1 cellular context compared by ENCODE assay signal in the genomic region with DNA sequence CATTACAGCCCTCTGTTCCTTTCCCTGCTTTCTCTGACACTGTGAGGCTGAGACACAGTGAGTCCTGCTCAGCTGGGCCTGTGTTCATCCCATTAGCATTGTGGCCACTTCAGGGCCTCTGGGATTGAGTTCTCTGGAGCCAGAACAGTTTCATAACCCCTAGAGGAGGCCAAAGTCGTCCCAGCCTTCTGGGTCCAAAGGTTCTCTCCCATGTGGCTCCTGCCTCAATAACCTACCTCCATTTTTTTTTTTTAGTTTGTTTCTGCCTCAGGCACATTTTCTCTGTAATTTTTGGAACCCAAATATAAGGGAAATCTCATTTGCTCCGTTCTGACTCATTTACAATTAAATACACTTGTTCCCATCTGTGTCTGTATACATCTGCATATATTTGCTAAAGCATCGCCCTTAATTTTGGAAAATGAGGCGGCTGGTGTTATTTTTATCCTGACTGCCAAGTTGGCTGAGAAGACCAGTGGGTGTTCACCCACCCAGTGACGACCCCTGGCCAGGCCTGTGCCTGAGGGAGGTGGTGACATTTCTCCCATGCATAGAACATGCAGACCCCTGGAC.
TF ChIP-seq lines count a peak whose summit lies in the region.

No MANE protein-coding gene starts in this region.

TF ChIP-seq in HepG2, 621 proteins besides CTCF, POLR2A, EP300 and RAD21 (continued from another document and continues in another):
- TF ChIP-seq, protein P1, sequence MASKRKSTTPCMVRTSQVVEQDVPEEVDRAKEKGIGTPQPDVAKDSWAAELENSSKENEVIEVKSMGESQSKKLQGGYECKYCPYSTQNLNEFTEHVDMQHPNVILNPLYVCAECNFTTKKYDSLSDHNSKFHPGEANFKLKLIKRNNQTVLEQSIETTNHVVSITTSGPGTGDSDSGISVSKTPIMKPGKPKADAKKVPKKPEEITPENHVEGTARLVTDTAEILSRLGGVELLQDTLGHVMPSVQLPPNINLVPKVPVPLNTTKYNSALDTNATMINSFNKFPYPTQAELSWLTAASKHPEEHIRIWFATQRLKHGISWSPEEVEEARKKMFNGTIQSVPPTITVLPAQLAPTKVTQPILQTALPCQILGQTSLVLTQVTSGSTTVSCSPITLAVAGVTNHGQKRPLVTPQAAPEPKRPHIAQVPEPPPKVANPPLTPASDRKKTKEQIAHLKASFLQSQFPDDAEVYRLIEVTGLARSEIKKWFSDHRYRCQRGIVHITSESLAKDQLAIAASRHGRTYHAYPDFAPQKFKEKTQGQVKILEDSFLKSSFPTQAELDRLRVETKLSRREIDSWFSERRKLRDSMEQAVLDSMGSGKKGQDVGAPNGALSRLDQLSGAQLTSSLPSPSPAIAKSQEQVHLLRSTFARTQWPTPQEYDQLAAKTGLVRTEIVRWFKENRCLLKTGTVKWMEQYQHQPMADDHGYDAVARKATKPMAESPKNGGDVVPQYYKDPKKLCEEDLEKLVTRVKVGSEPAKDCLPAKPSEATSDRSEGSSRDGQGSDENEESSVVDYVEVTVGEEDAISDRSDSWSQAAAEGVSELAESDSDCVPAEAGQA (IDR thresholded peaks at IDR 0.05; ENCODE audit: low read depth), result 0 out of 2 replicates have a peak, but pooled peaks have one; percentile 26
- TF ChIP-seq, protein P1 (CRISPR knock-in tag; IDR thresholded peaks at IDR 0.05; ENCODE audit: borderline replicate concordance), result no peak
- peak; percentile 96 for TF ChIP-seq ZNF644 (CRISPR knock-in tag; IDR thresholded peaks at IDR 0.05; ENCODE audit: low read depth)
- no peak for TF ChIP-seq ZNF713 (CRISPR knock-in tag; IDR thresholded peaks at IDR 0.05)
- TF ChIP-seq, protein P2, sequence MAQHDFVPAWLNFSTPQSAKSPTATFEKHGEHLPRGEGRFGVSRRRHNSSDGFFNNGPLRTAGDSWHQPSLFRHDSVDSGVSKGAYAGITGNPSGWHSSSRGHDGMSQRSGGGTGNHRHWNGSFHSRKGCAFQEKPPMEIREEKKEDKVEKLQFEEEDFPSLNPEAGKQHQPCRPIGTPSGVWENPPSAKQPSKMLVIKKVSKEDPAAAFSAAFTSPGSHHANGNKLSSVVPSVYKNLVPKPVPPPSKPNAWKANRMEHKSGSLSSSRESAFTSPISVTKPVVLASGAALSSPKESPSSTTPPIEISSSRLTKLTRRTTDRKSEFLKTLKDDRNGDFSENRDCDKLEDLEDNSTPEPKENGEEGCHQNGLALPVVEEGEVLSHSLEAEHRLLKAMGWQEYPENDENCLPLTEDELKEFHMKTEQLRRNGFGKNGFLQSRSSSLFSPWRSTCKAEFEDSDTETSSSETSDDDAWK (CRISPR knock-in tag; IDR thresholded peaks at IDR 0.05), result no peak
- TF ChIP-seq, protein P3, sequence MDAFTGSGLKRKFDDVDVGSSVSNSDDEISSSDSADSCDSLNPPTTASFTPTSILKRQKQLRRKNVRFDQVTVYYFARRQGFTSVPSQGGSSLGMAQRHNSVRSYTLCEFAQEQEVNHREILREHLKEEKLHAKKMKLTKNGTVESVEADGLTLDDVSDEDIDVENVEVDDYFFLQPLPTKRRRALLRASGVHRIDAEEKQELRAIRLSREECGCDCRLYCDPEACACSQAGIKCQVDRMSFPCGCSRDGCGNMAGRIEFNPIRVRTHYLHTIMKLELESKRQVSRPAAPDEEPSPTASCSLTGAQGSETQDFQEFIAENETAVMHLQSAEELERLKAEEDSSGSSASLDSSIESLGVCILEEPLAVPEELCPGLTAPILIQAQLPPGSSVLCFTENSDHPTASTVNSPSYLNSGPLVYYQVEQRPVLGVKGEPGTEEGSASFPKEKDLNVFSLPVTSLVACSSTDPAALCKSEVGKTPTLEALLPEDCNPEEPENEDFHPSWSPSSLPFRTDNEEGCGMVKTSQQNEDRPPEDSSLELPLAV (CRISPR knock-in tag; conservative IDR thresholded peaks at IDR 0.05; ENCODE audit: low read depth), result no peak
- no peak for TF ChIP-seq BRCA1 (CRISPR knock-in tag; IDR thresholded peaks at IDR 0.05)
- TF ChIP-seq, protein P4, sequence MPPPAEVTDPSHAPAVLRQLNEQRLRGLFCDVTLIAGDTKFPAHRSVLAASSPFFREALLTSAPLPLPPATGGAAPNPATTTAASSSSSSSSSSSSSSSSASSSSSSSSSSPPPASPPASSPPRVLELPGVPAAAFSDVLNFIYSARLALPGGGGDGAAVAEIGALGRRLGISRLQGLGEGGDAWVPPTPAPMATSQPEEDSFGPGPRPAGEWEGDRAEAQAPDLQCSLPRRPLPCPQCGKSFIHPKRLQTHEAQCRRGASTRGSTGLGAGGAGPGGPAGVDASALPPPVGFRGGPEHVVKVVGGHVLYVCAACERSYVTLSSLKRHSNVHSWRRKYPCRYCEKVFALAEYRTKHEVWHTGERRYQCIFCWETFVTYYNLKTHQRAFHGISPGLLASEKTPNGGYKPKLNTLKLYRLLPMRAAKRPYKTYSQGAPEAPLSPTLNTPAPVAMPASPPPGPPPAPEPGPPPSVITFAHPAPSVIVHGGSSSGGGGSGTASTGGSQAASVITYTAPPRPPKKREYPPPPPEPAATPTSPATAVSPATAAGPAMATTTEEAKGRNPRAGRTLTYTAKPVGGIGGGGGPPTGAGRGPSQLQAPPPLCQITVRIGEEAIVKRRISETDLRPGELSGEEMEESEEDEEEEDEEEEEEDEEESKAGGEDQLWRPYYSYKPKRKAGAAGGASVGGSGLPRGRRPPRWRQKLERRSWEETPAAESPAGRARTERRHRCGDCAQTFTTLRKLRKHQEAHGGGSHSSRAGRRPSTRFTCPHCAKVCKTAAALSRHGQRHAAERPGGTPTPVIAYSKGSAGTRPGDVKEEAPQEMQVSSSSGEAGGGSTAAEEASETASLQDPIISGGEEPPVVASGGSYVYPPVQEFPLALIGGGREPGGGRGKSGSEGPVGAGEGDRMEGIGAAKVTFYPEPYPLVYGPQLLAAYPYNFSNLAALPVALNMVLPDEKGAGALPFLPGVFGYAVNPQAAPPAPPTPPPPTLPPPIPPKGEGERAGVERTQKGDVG (CRISPR knock-in tag; IDR thresholded peaks at IDR 0.05; ENCODE audit: borderline replicate concordance), result no peak
- TF ChIP-seq FOXJ3 (CRISPR knock-in tag; IDR thresholded peaks at IDR 0.05; ENCODE audit: borderline replicate concordance), result peak; percentile 20; the same call in 1 of the 2 replicates
- TF ChIP-seq, protein P5, sequence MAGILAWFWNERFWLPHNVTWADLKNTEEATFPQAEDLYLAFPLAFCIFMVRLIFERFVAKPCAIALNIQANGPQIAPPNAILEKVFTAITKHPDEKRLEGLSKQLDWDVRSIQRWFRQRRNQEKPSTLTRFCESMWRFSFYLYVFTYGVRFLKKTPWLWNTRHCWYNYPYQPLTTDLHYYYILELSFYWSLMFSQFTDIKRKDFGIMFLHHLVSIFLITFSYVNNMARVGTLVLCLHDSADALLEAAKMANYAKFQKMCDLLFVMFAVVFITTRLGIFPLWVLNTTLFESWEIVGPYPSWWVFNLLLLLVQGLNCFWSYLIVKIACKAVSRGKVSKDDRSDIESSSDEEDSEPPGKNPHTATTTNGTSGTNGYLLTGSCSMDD (CRISPR knock-in tag; IDR thresholded peaks at IDR 0.05), result no peak
- TF ChIP-seq ZNF124 (CRISPR knock-in tag; IDR thresholded peaks at IDR 0.05), result peak; percentile 60; the same call in 1 of the 2 replicates
- TF ChIP-seq ZNF567 (CRISPR knock-in tag; IDR thresholded peaks at IDR 0.05; ENCODE audit: borderline replicate concordance), result no peak
- TF ChIP-seq ZNF776 (CRISPR knock-in tag; IDR thresholded peaks at IDR 0.05), result no peak
- TF ChIP-seq, protein P6, sequence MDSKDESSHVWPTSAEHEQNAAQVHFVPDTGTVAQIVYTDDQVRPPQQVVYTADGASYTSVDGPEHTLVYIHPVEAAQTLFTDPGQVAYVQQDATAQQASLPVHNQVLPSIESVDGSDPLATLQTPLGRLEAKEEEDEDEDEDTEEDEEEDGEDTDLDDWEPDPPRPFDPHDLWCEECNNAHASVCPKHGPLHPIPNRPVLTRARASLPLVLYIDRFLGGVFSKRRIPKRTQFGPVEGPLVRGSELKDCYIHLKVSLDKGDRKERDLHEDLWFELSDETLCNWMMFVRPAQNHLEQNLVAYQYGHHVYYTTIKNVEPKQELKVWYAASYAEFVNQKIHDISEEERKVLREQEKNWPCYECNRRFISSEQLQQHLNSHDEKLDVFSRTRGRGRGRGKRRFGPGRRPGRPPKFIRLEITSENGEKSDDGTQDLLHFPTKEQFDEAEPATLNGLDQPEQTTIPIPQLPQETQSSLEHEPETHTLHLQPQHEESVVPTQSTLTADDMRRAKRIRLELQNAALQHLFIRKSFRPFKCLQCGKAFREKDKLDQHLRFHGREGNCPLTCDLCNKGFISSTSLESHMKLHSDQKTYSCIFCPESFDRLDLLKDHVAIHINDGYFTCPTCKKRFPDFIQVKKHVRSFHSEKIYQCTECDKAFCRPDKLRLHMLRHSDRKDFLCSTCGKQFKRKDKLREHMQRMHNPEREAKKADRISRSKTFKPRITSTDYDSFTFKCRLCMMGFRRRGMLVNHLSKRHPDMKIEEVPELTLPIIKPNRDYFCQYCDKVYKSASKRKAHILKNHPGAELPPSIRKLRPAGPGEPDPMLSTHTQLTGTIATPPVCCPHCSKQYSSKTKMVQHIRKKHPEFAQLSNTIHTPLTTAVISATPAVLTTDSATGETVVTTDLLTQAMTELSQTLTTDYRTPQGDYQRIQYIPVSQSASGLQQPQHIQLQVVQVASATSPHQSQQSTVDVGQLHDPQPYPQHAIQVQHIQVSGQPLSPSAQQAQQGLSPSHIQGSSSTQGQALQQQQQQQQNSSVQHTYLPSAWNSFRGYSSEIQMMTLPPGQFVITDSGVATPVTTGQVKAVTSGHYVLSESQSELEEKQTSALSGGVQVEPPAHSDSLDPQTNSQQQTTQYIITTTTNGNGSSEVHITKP (CRISPR knock-in tag; IDR thresholded peaks at IDR 0.05; ENCODE audit: low read depth), result 0 out of 2 replicates have a peak, but pooled peaks have one; percentile 23
- TF ChIP-seq TAF15 (IDR thresholded peaks at IDR 0.05; ENCODE audit: low read depth, low read length, poor library complexity, severe bottlenecking), result no peak
- no peak for TF ChIP-seq ZBTB7A (CRISPR knock-in tag; IDR thresholded peaks at IDR 0.05)
- TF ChIP-seq ZNF343 (CRISPR knock-in tag; IDR thresholded peaks at IDR 0.05), result no peak
- no peak for TF ChIP-seq NFIB (CRISPR knock-in tag; IDR thresholded peaks at IDR 0.05; ENCODE audit: borderline replicate concordance)
- TF ChIP-seq ZNF546 (CRISPR knock-in tag; conservative IDR thresholded peaks at IDR 0.05), result no peak
- TF ChIP-seq HIVEP1 (CRISPR knock-in tag; IDR thresholded peaks at IDR 0.05), result no peak
- TF ChIP-seq ASH2L (IDR thresholded peaks at IDR 0.05; ENCODE audit: insufficient read length, low read depth, low read length), result peak; percentile 84
- no peak for TF ChIP-seq GABPA (IDR thresholded peaks at IDR 0.05; ENCODE audit: low read depth, low read length)
- no peak for TF ChIP-seq GABPA (CRISPR knock-in tag; IDR thresholded peaks at IDR 0.05; ENCODE audit: low read depth)
- no peak for TF ChIP-seq ZNF772 (CRISPR knock-in tag; IDR thresholded peaks at IDR 0.05)
- TF ChIP-seq SOX6 (IDR thresholded peaks at IDR 0.05), result no peak
- TF ChIP-seq SOX6 (CRISPR knock-in tag; IDR thresholded peaks at IDR 0.05), result 0 out of 2 replicates have a peak, but pooled peaks have one; percentile 35
- peak; percentile 60; the same call in 1 of the 2 replicates for TF ChIP-seq NCOA2 (CRISPR knock-in tag; IDR thresholded peaks at IDR 0.05)
- no peak for TF ChIP-seq NR1H2 (CRISPR knock-in tag; IDR thresholded peaks at IDR 0.05; ENCODE audit: borderline replicate concordance, low read depth)
- peak; percentile 42; the same call in 1 of the 2 replicates for TF ChIP-seq IRF2 (CRISPR knock-in tag; IDR thresholded peaks at IDR 0.05)
- TF ChIP-seq, protein P7, sequence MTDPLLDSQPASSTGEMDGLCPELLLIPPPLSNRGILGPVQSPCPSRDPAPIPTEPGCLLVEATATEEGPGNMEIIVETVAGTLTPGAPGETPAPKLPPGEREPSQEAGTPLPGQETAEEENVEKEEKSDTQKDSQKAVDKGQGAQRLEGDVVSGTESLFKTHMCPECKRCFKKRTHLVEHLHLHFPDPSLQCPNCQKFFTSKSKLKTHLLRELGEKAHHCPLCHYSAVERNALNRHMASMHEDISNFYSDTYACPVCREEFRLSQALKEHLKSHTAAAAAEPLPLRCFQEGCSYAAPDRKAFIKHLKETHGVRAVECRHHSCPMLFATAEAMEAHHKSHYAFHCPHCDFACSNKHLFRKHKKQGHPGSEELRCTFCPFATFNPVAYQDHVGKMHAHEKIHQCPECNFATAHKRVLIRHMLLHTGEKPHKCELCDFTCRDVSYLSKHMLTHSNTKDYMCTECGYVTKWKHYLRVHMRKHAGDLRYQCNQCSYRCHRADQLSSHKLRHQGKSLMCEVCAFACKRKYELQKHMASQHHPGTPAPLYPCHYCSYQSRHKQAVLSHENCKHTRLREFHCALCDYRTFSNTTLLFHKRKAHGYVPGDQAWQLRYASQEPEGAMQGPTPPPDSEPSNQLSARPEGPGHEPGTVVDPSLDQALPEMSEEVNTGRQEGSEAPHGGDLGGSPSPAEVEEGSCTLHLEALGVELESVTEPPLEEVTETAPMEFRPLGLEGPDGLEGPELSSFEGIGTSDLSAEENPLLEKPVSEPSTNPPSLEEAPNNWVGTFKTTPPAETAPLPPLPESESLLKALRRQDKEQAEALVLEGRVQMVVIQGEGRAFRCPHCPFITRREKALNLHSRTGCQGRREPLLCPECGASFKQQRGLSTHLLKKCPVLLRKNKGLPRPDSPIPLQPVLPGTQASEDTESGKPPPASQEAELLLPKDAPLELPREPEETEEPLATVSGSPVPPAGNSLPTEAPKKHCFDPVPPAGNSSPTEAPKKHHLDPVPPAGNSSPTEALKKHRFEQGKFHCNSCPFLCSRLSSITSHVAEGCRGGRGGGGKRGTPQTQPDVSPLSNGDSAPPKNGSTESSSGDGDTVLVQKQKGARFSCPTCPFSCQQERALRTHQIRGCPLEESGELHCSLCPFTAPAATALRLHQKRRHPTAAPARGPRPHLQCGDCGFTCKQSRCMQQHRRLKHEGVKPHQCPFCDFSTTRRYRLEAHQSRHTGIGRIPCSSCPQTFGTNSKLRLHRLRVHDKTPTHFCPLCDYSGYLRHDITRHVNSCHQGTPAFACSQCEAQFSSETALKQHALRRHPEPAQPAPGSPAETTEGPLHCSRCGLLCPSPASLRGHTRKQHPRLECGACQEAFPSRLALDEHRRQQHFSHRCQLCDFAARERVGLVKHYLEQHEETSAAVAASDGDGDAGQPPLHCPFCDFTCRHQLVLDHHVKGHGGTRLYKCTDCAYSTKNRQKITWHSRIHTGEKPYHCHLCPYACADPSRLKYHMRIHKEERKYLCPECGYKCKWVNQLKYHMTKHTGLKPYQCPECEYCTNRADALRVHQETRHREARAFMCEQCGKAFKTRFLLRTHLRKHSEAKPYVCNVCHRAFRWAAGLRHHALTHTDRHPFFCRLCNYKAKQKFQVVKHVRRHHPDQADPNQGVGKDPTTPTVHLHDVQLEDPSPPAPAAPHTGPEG (CRISPR knock-in tag; IDR thresholded peaks at IDR 0.05), result no peak
- TF ChIP-seq YEATS2 (CRISPR knock-in tag; IDR thresholded peaks at IDR 0.05; ENCODE audit: borderline replicate concordance), result no peak
